17 cellular contexts compared by ENCODE assay signal in genomic region chr21:41585199-41585994, GRCh38.
"Had no signal": no experiment of that assay in that cellular context is flagged by ENCODE, and none has a peak within 500 bp of the region (broad histone marks: within the 10 kb centered on the region; RNA-seq: fewer than 3 reads in every experiment).

No MANE protein-coding gene starts in this region.

- H3K4me3 ChIP-seq: dorsolateral prefrontal cortex, tibial artery had no signal

- H3K27ac ChIP-seq: dorsolateral prefrontal cortex, epithelial cell of prostate, foreskin keratinocyte, tibial artery had no signal

- DNase-seq: activated CD4-positive, CD25-positive, alpha-beta regulatory T cell treated with anti-CD3 and anti-CD28 coated beads, Interleukin-2, amount 50 U/mL, for 72 hours; activated naive CD8-positive, alpha-beta T cell treated with anti-CD3 and anti-CD28 coated beads, Interleukin-2, amount 10 ng/mL, durations not matched to agents 7 days and 5 days; amygdala; dorsolateral prefrontal cortex; foreskin keratinocyte; glutamatergic neuron; hypothalamus; nephron progenitor cell; occipital lobe; posterior cingulate gyrus; stimulated activated CD4-positive, alpha-beta T cell treated with anti-CD3 and anti-CD28 coated beads, Interleukin-2, amount 100 ng/mL, for 24 hours; stimulated activated naive CD4-positive, alpha-beta T cell treated with Interleukin-2 at 50 U/mL for 16 hours; substantia nigra; T-helper 1 cell; T-helper 9 cell; tibial artery had no signal

- H3K36me3 ChIP-seq: tibial artery had no signal

- ATAC-seq: foreskin keratinocyte had no signal

- H3K27me3 ChIP-seq: foreskin keratinocyte had no signal

- H3K9me3 ChIP-seq: tibial artery had no signal
